2 cellular contexts compared by ENCODE assay signal in the genomic region with DNA sequence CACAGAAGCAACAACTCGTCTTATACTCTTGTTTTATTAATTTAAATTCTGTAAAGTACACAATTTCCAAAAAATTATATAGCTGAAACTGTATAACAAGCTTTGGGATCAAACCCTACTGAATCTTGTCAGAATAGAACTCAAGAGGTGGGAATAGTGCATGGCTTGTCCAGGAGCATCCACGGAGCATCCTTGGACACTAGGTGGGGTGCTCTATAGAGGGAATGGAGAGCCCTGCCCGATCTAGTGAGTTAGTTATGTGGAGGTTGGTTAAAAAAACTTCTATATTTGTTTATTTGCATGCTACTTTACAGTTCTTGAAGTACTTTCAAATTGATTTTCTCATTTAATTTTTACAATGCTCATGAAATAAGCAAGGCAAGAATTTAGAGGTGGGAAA.
TF ChIP-seq lines count a peak whose summit lies in the region.

No MANE protein-coding gene starts in this region.

TF ChIP-seq in SK-N-SH, 30 proteins besides CTCF, POLR2A, EP300 and RAD21 (continued from another document):
- TF ChIP-seq NFIC (IDR thresholded peaks at IDR 0.05; ENCODE audit: borderline replicate concordance) = no peak
TF ChIP-seq in SK-N-SH: peak in this region for 0.

TF ChIP-seq in SK-N-SH treated with all-trans-retinoic acid at 6 μM for 48 hours, 23 proteins besides CTCF, POLR2A, EP300 and RAD21:
- TF ChIP-seq, protein P1, sequence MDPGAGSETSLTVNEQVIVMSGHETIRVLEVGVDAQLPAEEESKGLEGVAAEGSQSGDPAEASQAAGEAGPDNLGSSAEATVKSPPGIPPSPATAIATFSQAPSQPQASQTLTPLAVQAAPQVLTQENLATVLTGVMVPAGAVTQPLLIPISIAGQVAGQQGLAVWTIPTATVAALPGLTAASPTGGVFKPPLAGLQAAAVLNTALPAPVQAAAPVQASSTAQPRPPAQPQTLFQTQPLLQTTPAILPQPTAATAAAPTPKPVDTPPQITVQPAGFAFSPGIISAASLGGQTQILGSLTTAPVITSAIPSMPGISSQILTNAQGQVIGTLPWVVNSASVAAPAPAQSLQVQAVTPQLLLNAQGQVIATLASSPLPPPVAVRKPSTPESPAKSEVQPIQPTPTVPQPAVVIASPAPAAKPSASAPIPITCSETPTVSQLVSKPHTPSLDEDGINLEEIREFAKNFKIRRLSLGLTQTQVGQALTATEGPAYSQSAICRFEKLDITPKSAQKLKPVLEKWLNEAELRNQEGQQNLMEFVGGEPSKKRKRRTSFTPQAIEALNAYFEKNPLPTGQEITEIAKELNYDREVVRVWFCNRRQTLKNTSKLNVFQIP (CRISPR knock-in tag; IDR thresholded peaks at IDR 0.05; ENCODE audit: borderline replicate concordance, low read depth) = no peak
- TF ChIP-seq GLIS3 (CRISPR knock-in tag; IDR thresholded peaks at IDR 0.05) (no peak), ARNTL (CRISPR knock-in tag; IDR thresholded peaks at IDR 0.05; ENCODE audit: borderline replicate concordance, low read depth) (no peak), BACH2 (CRISPR knock-in tag; IDR thresholded peaks at IDR 0.05; ENCODE audit: borderline replicate concordance) (no peak), TOX (CRISPR knock-in tag; IDR thresholded peaks at IDR 0.05; ENCODE audit: borderline replicate concordance) (no peak), ZNF565 (CRISPR knock-in tag; conservative IDR thresholded peaks at IDR 0.05; ENCODE audit: low read depth) (no peak), SNAI2 (CRISPR knock-in tag; IDR thresholded peaks at IDR 0.05) (no peak), CSDC2 (CRISPR knock-in tag; IDR thresholded peaks at IDR 0.05) (no peak), PPARA (CRISPR knock-in tag; IDR thresholded peaks at IDR 0.05; ENCODE audit: borderline replicate concordance) (no peak), ZNF8 (CRISPR knock-in tag; IDR thresholded peaks at IDR 0.05) (no peak), ZFP30 (CRISPR knock-in tag; IDR thresholded peaks at IDR 0.05) (no peak), ZC3H10 (CRISPR knock-in tag; IDR thresholded peaks at IDR 0.05) (no peak)
- TF ChIP-seq, protein P2, sequence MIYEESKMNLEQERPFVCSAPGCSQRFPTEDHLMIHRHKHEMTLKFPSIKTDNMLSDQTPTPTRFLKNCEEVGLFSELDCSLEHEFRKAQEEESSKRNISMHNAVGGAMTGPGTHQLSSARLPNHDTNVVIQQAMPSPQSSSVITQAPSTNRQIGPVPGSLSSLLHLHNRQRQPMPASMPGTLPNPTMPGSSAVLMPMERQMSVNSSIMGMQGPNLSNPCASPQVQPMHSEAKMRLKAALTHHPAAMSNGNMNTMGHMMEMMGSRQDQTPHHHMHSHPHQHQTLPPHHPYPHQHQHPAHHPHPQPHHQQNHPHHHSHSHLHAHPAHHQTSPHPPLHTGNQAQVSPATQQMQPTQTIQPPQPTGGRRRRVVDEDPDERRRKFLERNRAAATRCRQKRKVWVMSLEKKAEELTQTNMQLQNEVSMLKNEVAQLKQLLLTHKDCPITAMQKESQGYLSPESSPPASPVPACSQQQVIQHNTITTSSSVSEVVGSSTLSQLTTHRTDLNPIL (CRISPR knock-in tag; IDR thresholded peaks at IDR 0.05; ENCODE audit: low read depth) = no peak
